ENCODE assay signal across 14 cellular contexts in genomic region chr3:12186515-12187286, GRCh38. TPM values are rescaled to one million over a fixed set of nuclear protein-coding genes. Genes with fewer than 3 reads are reported as not detected.
DNase-seq lines count a peak whose midpoint lies in the region; ATAC-seq, FAIRE-seq and TF ChIP-seq lines count a peak whose summit lies in the region.
"Had no signal": no experiment of that assay in that cellular context is flagged by ENCODE, and none has a peak within 500 bp of the region (broad histone marks: within the 10 kb centered on the region; RNA-seq: fewer than 3 reads in every experiment).

No MANE protein-coding gene starts in this region.

- no peak overlapping the region for H3K4me3 Mint-ChIP-seq in activated T-helper 2 cell treated with anti-CD3 and anti-CD28 coated beads, Interferon-gamma antibody, Interleukin-2, Interleukin-4, amounts not matched to agents 10 μg/mL and 5 μg/mL and 100 μg/mL, durations not matched to agents 14 hours and 24 hours and 36 hours (ENCODE audit: low read depth)
- H3K4me3 Mint-ChIP-seq in nephron = no peak overlapping the region

- ATAC-seq in right lobe of liver (peak in 3 of 4 donors; percentile 27 to 47 (median 31)), HepG2 (no peak), HG03095 (IDR thresholded peaks at IDR 0.05; ENCODE audit: unreplicated experiment) (no peak)

- H3K27ac ChIP-seq in right lobe of liver (peak overlapping the region in 1 of 3 donors; percentile 11), HepG2 (ENCODE audit: extremely low read length, insufficient read depth, low read length) (no peak overlapping the region), vagina (peak overlapping the region; percentile 67)

- H4K20me1 ChIP-seq in HepG2 (ENCODE audit: insufficient read depth, low read length) = no peaks in the 10 kb centered on the region

- FAIRE-seq in HepG2 (lab: Jason Lieb, UNC) = no peak

- H3K79me2 ChIP-seq in HepG2 (ENCODE audit: insufficient read depth, low read length) = no peaks in the 10 kb centered on the region

- H3K27me3 Mint-ChIP-seq in activated T-helper 2 cell treated with anti-CD3 and anti-CD28 coated beads, Interferon-gamma antibody, Interleukin-2, Interleukin-4, amounts not matched to agents 10 μg/mL and 5 μg/mL and 100 μg/mL, durations not matched to agents 14 hours and 24 hours and 36 hours (ENCODE audit: low read depth) = no peaks in the 10 kb centered on the region
- peaks cover 6% of the 10 kb centered on the region for H3K27me3 Mint-ChIP-seq in nephron (ENCODE audit: low read depth)

- no peak overlapping the region for H2AFZ ChIP-seq in HepG2 (ENCODE audit: low read length)

- H3K36me3 ChIP-seq in right lobe of liver (no peaks in the 10 kb centered on the region), HepG2 (replicated peaks in 1 of 2; ENCODE audit: control insufficient read depth in 1 of 2, insufficient read depth in 2 of 2, low read length in 2 of 2) (no peaks in the 10 kb centered on the region), vagina (no peaks in the 10 kb centered on the region)

- peaks cover 73% of the 10 kb centered on the region for H3K4me1 Mint-ChIP-seq in activated T-helper 2 cell treated with anti-CD3 and anti-CD28 coated beads, Interferon-gamma antibody, Interleukin-2, Interleukin-4, amounts not matched to agents 10 μg/mL and 5 μg/mL and 100 μg/mL, durations not matched to agents 14 hours and 24 hours and 36 hours (ENCODE audit: low read depth)
- H3K4me1 Mint-ChIP-seq in nephron = peaks cover 26% of the 10 kb centered on the region

- no peak for TF ChIP-seq POLR2A in right lobe of liver (IDR thresholded peaks at IDR 0.05)
- no peak for TF ChIP-seq POLR2A in HepG2 (IDR thresholded peaks at IDR 0.05; ENCODE audit: insufficient read depth in 1 of 2, low read depth in 2 of 2, low read length in 2 of 2)
- TF ChIP-seq POLR2A in vagina (IDR thresholded peaks at IDR 0.05) = no peak

- no peak for TF ChIP-seq EP300 in HepG2 (IDR thresholded peaks at IDR 0.05; ENCODE audit: low read depth in 2 of 2, low read length in 2 of 2)
- no peak for TF ChIP-seq EP300 in HepG2 (CRISPR knock-in tag; IDR thresholded peaks at IDR 0.05; ENCODE audit: borderline replicate concordance)

- no peaks in the 10 kb centered on the region for H3K36me3 Mint-ChIP-seq in activated T-helper 2 cell treated with anti-CD3 and anti-CD28 coated beads, Interferon-gamma antibody, Interleukin-2, Interleukin-4, amounts not matched to agents 10 μg/mL and 5 μg/mL and 100 μg/mL, durations not matched to agents 14 hours and 24 hours and 36 hours (ENCODE audit: low read depth)
- no peaks in the 10 kb centered on the region for H3K36me3 Mint-ChIP-seq in nephron (ENCODE audit: low read depth)
- H3K36me3 Mint-ChIP-seq: naive thymus-derived CD8-positive, alpha-beta T cell had no signal

- CTCF ChIA-PET in HepG2 (lab: Yijun Ruan, JAX; ENCODE audit: low intra/inter-chr PET ratio, low total read pairs) = no interaction called here

- intact Hi-C loops in right lobe of liver (cut with DNase I) (no loop called here), HepG2 (cut with micrococcal nuclease; ENCODE audit: unreplicated experiment) (no loop called here), vagina (cut with DNase I) (no loop called here)
- intact Hi-C loops in activated T-helper 2 cell treated with anti-CD3 and anti-CD28 coated beads, Interferon-gamma antibody, Interleukin-2, Interleukin-4, amounts not matched to agents 10 μg/mL and 5 μg/mL and 100 μg/mL, durations not matched to agents 14 hours and 24 hours and 36 hours (cut with micrococcal nuclease) = loop anchor here (1.0 to 2.0 kb wide), 5 partner anchors 11 to 238 kb away; partner anchors contain the start of gene PPARG

- POLR2A ChIA-PET in HepG2 (lab: Yijun Ruan, JAX) = no interaction called here

- WGBS in right lobe of liver (ENCODE audit: insufficient coverage, low coverage, low lambda C conversion rate, missing lambda C conversion rate) = 80% methylated on average over 3 of the region's 8 CpGs
- 64% methylated on average over 6 of the region's 8 CpGs for WGBS in HepG2 (ENCODE audit: low lambda C conversion rate)

- no peak overlapping the region for H3K4me2 ChIP-seq in HepG2 (ENCODE audit: low read depth, low read length)

- H3K9me3 Mint-ChIP-seq in activated T-helper 2 cell treated with anti-CD3 and anti-CD28 coated beads, Interferon-gamma antibody, Interleukin-2, Interleukin-4, amounts not matched to agents 10 μg/mL and 5 μg/mL and 100 μg/mL, durations not matched to agents 14 hours and 24 hours and 36 hours = no peaks in the 10 kb centered on the region
- H3K9me3 Mint-ChIP-seq in nephron = no peaks in the 10 kb centered on the region
- H3K9me3 Mint-ChIP-seq: naive thymus-derived CD8-positive, alpha-beta T cell had no signal

- no peak overlapping the region for H3K4me3 ChIP-seq in right lobe of liver
- no peak overlapping the region for H3K4me3 ChIP-seq in HepG2 (replicated peaks in 1 of 3; ENCODE audit: insufficient read depth in 1 of 3, low read depth in 2 of 3, low read length in 3 of 3)
- no peak overlapping the region for H3K4me3 ChIP-seq in vagina

- in situ Hi-C loops in HepG2 (cut with HindIII; ENCODE audit: extremely low pct_ligation_motif_present, low pct_unique_long_range_greater_than_20kb) = no loop called here

- DNase-seq in right lobe of liver = no peak
- DNase-seq in HepG2 (ENCODE audit: low spot score) = no peak
- no peak for DNase-seq in activated T-helper 2 cell treated with anti-CD3 and anti-CD28 coated beads, Interferon-gamma antibody, Interleukin-2, Interleukin-4, amounts not matched to agents 10 μg/mL and 5 μg/mL and 100 μg/mL, durations not matched to agents 14 hours and 24 hours and 36 hours (ENCODE audit: low spot score)
- peak; percentile 77 to 84 for DNase-seq in vagina (ENCODE audit: extremely low spot score in 2 of 2)
- DNase-seq in foreskin melanocyte = no peak
- no peak for DNase-seq in pons (ENCODE audit: low spot score)
- DNase-seq: activated CD4-positive, alpha-beta T cell treated with anti-CD3 and anti-CD28 coated beads for 1 hour; BE2C; DMS53; NCI-H187 treated with DMSO at 0.1 percent for 48 hours; NCI-H524 treated with DMSO at 0.1 percent for 48 hours had no signal

- H3K27ac Mint-ChIP-seq in activated T-helper 2 cell treated with anti-CD3 and anti-CD28 coated beads, Interferon-gamma antibody, Interleukin-2, Interleukin-4, amounts not matched to agents 10 μg/mL and 5 μg/mL and 100 μg/mL, durations not matched to agents 14 hours and 24 hours and 36 hours = peak overlapping the region; percentile 93
- H3K27ac Mint-ChIP-seq in nephron = peak overlapping the region in 2 of 3 experiments; percentile 85 to 97

- no peak for TF ChIP-seq RAD21 in HepG2 (CRISPR knock-in tag; IDR thresholded peaks at IDR 0.05)

- H3K9me3 ChIP-seq in right lobe of liver = no peaks in the 10 kb centered on the region
- no peaks in the 10 kb centered on the region for H3K9me3 ChIP-seq in HepG2 (ENCODE audit: low read length)
- no peaks in the 10 kb centered on the region for H3K9me3 ChIP-seq in vagina
- H3K9me3 ChIP-seq: BE2C had no signal

- no peaks in the 10 kb centered on the region for H3K4me1 ChIP-seq in right lobe of liver
- peaks cover 32% of the 10 kb centered on the region for H3K4me1 ChIP-seq in HepG2 (ENCODE audit: insufficient read depth, low read length)
- H3K4me1 ChIP-seq in vagina = peaks cover 25% of the 10 kb centered on the region
- H3K4me1 ChIP-seq: BE2C had no signal

- BruUV-seq in HepG2 (replicated peaks; lab: Mats Ljungman, UMichigan) = no TSS peak

- H3K9ac ChIP-seq in HepG2 (ENCODE audit: insufficient read depth, low read depth, low read length) = no peak overlapping the region

- TF ChIP-seq CTCF in right lobe of liver (IDR thresholded peaks at IDR 0.05) (no peak), HepG2 (CRISPR knock-in tag; IDR thresholded peaks at IDR 0.05) (no peak), nephron (IDR thresholded peaks at IDR 0.05; ENCODE audit: unreplicated experiment in 3 of 3) (no peak), vagina (IDR thresholded peaks at IDR 0.05) (no peak)

- H3K27me3 ChIP-seq in right lobe of liver (no peaks in the 10 kb centered on the region), HepG2 (ENCODE audit: control insufficient read depth in 1 of 2, insufficient read depth in 2 of 2, low read length in 2 of 2) (peaks cover 0 to 40% of the 10 kb centered on the region in 2 experiments), vagina (no peaks in the 10 kb centered on the region)
- H3K27me3 ChIP-seq: BE2C had no signal

TF ChIP-seq in HepG2, 621 proteins besides CTCF, POLR2A, EP300 and RAD21 (continues in another document):
- TF ChIP-seq NCOA5 (CRISPR knock-in tag; IDR thresholded peaks at IDR 0.05) (no peak), ZNF598 (CRISPR knock-in tag; IDR thresholded peaks at IDR 0.05; ENCODE audit: borderline replicate concordance) (no peak)

RNA-seq across cellular contexts. Expression of gene TIMP4, which starts 28.0 kb away (rescaled TPM):
- total RNA-seq in right lobe of liver (1 to 10 TPM in 2 of 6 experiments, under 1 TPM in 3, not detected in 1; 0.35 to 2.2 (median 0.66) TPM), HepG2 (2016; rRNA removed; fragmentation: Illumina TruSeq; extraction: Trizol) (0.07 TPM in 1 of 2 replicates, not detected in the other), vagina (35.1 TPM)
- 0.26 TPM in 1 of 2 replicates, not detected in the other for total RNA-seq in HepG2 (2016; cell fraction: cytosol; rRNA removed; fragmentation: Illumina TruSeq; extraction: Trizol; ENCODE audit: low read depth)
- total RNA-seq in HepG2 (2016; cell fraction: insoluble cytoplasmic fraction; rRNA removed; fragmentation: Illumina TruSeq; extraction: Trizol) = not detected in 2 replicates
- 0.09 and 0.17 TPM in 2 replicates for total RNA-seq in HepG2 (2016; cell fraction: membrane; rRNA removed; fragmentation: Illumina TruSeq; extraction: Trizol)
- total RNA-seq in HepG2 (2016; cell fraction: nucleus; rRNA removed; fragmentation: Illumina TruSeq; extraction: Trizol) = not detected in 2 replicates
- polyA plus RNA-seq in HepG2 (2011; rRNA removed) = 0.05 TPM in 1 of 2 replicates, not detected in the other
- polyA plus RNA-seq in HepG2 (2011; cell fraction: cytosol; rRNA removed) = 0.08 TPM in 1 of 2 replicates, not detected in the other
- not detected in 2 replicates for polyA plus RNA-seq in HepG2 (2011; cell fraction: nucleus; rRNA removed)
- polyA plus RNA-seq in HepG2 (2012) = 0.19 TPM in 1 of 2 replicates, not detected in the other
- 0.08 and 0.23 TPM in 2 replicates for polyA plus RNA-seq in HepG2 (2016; cell fraction: cytosol; fragmentation: Illumina TruSeq; extraction: Trizol; ENCODE audit: low read depth)
- polyA plus RNA-seq in HepG2 (2016; cell fraction: insoluble cytoplasmic fraction; fragmentation: Illumina TruSeq; extraction: Trizol; ENCODE audit: low read depth) = not detected in 2 replicates
- polyA plus RNA-seq in HepG2 (2016; cell fraction: membrane; fragmentation: Illumina TruSeq; extraction: Trizol; ENCODE audit: low read depth) = 0.15 and 0.19 TPM in 2 replicates
- 0.29 TPM in 1 of 2 replicates, not detected in the other for polyA plus RNA-seq in HepG2 (2016; cell fraction: nucleus; fragmentation: Illumina TruSeq; extraction: Trizol; ENCODE audit: insufficient read depth, low read depth)
- 8.5 TPM in 1 of 2 replicates, not detected in the other for polyA minus RNA-seq in HepG2 (2011; rRNA and poly(A)+ RNA removed; ENCODE audit: low replicate concordance)
- not detected in 2 replicates for polyA minus RNA-seq in HepG2 (2011; cell fraction: cytosol; rRNA and poly(A)+ RNA removed)
- not detected in 2 replicates for polyA minus RNA-seq in HepG2 (2011; cell fraction: nucleus; rRNA and poly(A)+ RNA removed)
- 0.41 and 0.92 TPM in 2 replicates for total RNA-seq in activated T-helper 2 cell treated with anti-CD3 and anti-CD28 coated beads, Interferon-gamma antibody, Interleukin-2, Interleukin-4, amounts not matched to agents 10 μg/mL and 5 μg/mL and 100 μg/mL, durations not matched to agents 14 hours and 24 hours and 36 hours
- total RNA-seq: naive thymus-derived CD8-positive, alpha-beta T cell had no signal
- polyA plus RNA-seq: naive thymus-derived CD8-positive, alpha-beta T cell had no signal

Comparison
In these comparisons a context has a peak if more than half of its experiments do, and no peak if none do; other contexts are left out.
1. ATAC-seq: peak in right lobe of liver (3 of 4); none in HepG2 (single experiment) and HG03095 (single experiment).
2. DNase-seq: peak in vagina (2 of 2); none in right lobe of liver (0 of 3), HepG2 (single experiment), activated T-helper 2 cell treated with anti-CD3 and anti-CD28 coated beads, Interferon-gamma antibody, Interleukin-2, Interleukin-4, amounts not matched to agents 10 μg/mL and 5 μg/mL and 100 μg/mL, durations not matched to agents 14 hours and 24 hours and 36 hours (single experiment), foreskin melanocyte (single experiment) and pons (single experiment).
3. RNA of gene TIMP4, which starts 28.0 kb away (total RNA-seq): 35.1 TPM in vagina (single experiment); 0.35 to 2.2 TPM in right lobe of liver, 0.41 to 0.92 TPM in activated T-helper 2 cell treated with anti-CD3 and anti-CD28 coated beads, Interferon-gamma antibody, Interleukin-2, Interleukin-4, amounts not matched to agents 10 μg/mL and 5 μg/mL and 100 μg/mL, durations not matched to agents 14 hours and 24 hours and 36 hours and 0.07 to 0.26 TPM in HepG2; every median in the first group is over 10 times any median in the second.